In the genomic region with DNA sequence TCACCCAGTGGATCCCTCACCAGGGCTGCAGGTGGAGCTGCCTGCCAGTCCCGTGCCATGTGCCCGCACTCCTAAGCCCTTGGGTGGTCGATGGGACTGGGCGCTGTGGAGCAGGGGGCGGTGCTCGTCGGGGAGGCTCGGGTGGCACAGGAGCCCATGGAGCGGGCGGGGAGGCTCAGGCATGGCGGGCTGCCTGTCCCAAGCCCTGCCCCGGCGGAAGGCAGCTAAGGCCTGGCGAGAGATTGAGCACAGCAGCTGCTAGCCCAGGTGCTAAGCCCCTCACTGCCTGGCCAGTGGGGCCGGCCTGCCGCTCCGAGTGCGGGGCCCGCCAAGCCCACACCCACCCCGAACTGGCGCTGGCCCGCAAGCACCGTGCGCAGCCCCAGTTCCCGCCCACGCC, we compare ENCODE assay signal across 29 cellular contexts. TPM values are rescaled to one million over a fixed set of nuclear protein-coding genes. Genes with fewer than 3 reads are reported as not detected.
A peak's percentile ranks its signal among the peaks of the same experiment; 100 is the strongest.
DNase-seq lines count a peak whose midpoint lies in the region; ATAC-seq lines count a peak whose summit lies in the region.
"Had no signal": no experiment of that assay in that cellular context is flagged by ENCODE, and none has a peak within 500 bp of the region (broad histone marks: within the 10 kb centered on the region; RNA-seq: fewer than 3 reads in every experiment).

No MANE protein-coding gene starts in this region.

- H3K27me3 ChIP-seq in right cardiac atrium (ENCODE audit: control insufficient read depth, insufficient read depth) = no peaks in the 10 kb centered on the region
- no peaks in the 10 kb centered on the region for H3K27me3 ChIP-seq in neuronal stem cell (ENCODE audit: control insufficient read depth in 3 of 3, insufficient read depth in 3 of 3, low read depth in 1 of 3, low read length in 3 of 3)
- H3K27me3 ChIP-seq: BE2C; BLaER1; BLaER1 treated with 17β-estradiol and CSF1 and Interleukin-3, amounts not matched to agents 10 nM and 100 nM had no signal

- no peak overlapping the region for H2BK12ac ChIP-seq in neuronal stem cell (ENCODE audit: low read length)

- H4K8ac ChIP-seq in neuronal stem cell (ENCODE audit: low read depth, low read length) = no peak overlapping the region

- no peak overlapping the region for H3K4me2 ChIP-seq in neuronal stem cell (ENCODE audit: insufficient read depth, low read length, poor library complexity, severe bottlenecking)
- H3K4me2 ChIP-seq: A549; BLaER1; BLaER1 treated with 17β-estradiol and CSF1 and Interleukin-3, amounts not matched to agents 10 nM and 100 nM had no signal

- H3K18ac ChIP-seq in neuronal stem cell (ENCODE audit: low read length) = no peak overlapping the region

- H3K27ac ChIP-seq in right cardiac atrium (ENCODE audit: low read length) (no peak overlapping the region), neuronal stem cell (replicated peaks; ENCODE audit: low read length) (no peak overlapping the region)
- H3K27ac ChIP-seq: 22Rv1; A549; BLaER1; BLaER1 treated with 17β-estradiol and CSF1 and Interleukin-3, amounts not matched to agents 10 nM and 100 nM; C4-2B had no signal

- no peak for ATAC-seq in right cardiac atrium
- no peak for ATAC-seq in left ventricle myocardium superior
- ATAC-seq: A549; CD8-positive, alpha-beta T cell had no signal

- no peak overlapping the region for H2BK15ac ChIP-seq in neuronal stem cell (ENCODE audit: low read length)

- H2BK5ac ChIP-seq in neuronal stem cell (ENCODE audit: low read length) = no peak overlapping the region

- H3K79me1 ChIP-seq in neuronal stem cell (ENCODE audit: low read depth, low read length) = no peaks in the 10 kb centered on the region

- intact Hi-C loops in right cardiac atrium (cut with DNase I) (no loop called here), left ventricle myocardium superior (cut with micrococcal nuclease) (no loop called here)

- no peak overlapping the region for H3K4me3 ChIP-seq in right cardiac atrium (ENCODE audit: low read length)
- H3K4me3 ChIP-seq in neuronal stem cell (ENCODE audit: low read length in 2 of 2) = no peak overlapping the region
- H3K4me3 ChIP-seq: A549; BLaER1; BLaER1 treated with 17β-estradiol and CSF1 and Interleukin-3, amounts not matched to agents 10 nM and 100 nM had no signal

- no peak overlapping the region for H3K14ac ChIP-seq in neuronal stem cell (ENCODE audit: low read length)

- no peaks in the 10 kb centered on the region for H3K4me1 ChIP-seq in right cardiac atrium (ENCODE audit: control insufficient read depth, insufficient read depth, low read length)
- H3K4me1 ChIP-seq in neuronal stem cell (ENCODE audit: control insufficient read depth in 2 of 2, insufficient read depth in 1 of 2, low read depth in 1 of 2, low read length in 2 of 2) = peaks cover 5 to 7% of the 10 kb centered on the region in 2 donors
- H3K4me1 ChIP-seq: A549, BE2C, Caco-2 had no signal

- 94% methylated on average over 26 of the region's 26 CpGs for WGBS in right cardiac atrium
- no CpG with 5 or more reads among the region's 26 CpGs for WGBS in neuronal stem cell (ENCODE audit: extremely low coverage in 2 of 2, insufficient read length in 2 of 2, insufficient replicate concordance in 1 of 2), 2 donors

- no peak overlapping the region for H3K23ac ChIP-seq in neuronal stem cell (ENCODE audit: low read depth, low read length, poor library complexity)

- no peak overlapping the region for H2BK120ac ChIP-seq in neuronal stem cell (ENCODE audit: low read depth, low read length)

- H3K36me3 ChIP-seq in neuronal stem cell (replicated peaks in 1 of 2; ENCODE audit: control insufficient read depth in 2 of 2, insufficient read depth in 2 of 2, low read length in 2 of 2) = no peaks in the 10 kb centered on the region
- H3K36me3 ChIP-seq: BE2C; BLaER1; BLaER1 treated with 17β-estradiol and CSF1 and Interleukin-3, amounts not matched to agents 10 nM and 100 nM had no signal

- peak overlapping the region; percentile 3 for H3K9ac ChIP-seq in neuronal stem cell (ENCODE audit: low read depth, low read length, poor library complexity)
- H3K9ac ChIP-seq: BLaER1; BLaER1 treated with 17β-estradiol and CSF1 and Interleukin-3, amounts not matched to agents 10 nM and 100 nM had no signal

- H2AK5ac ChIP-seq in neuronal stem cell (ENCODE audit: low read depth, low read length) = no peak overlapping the region

- H3K9me3 ChIP-seq in right cardiac atrium (ENCODE audit: control insufficient read depth, low read length) (no peaks in the 10 kb centered on the region), neuronal stem cell (replicated peaks in 1 of 2; ENCODE audit: control insufficient read depth in 2 of 2, insufficient read depth in 1 of 2, low read depth in 1 of 2, low read length in 2 of 2) (peaks cover 0 to under 1% of the 10 kb centered on the region in 2 donors)
- H3K9me3 ChIP-seq: A549, BE2C, Caco-2 had no signal

- no peak overlapping the region for H3K4ac ChIP-seq in neuronal stem cell (ENCODE audit: low read length)

- no peak overlapping the region for H4K91ac ChIP-seq in neuronal stem cell (ENCODE audit: low read depth, low read length, poor library complexity)

- peak in 2 of 3 donors; percentile 40 to 58 for DNase-seq in right cardiac atrium
- DNase-seq in left ventricle myocardium superior = no peak
- DNase-seq in neuronal stem cell (ENCODE audit: low spot score) = no peak
- DNase-seq in NCI-H526 treated with DMSO at 0.1 percent for 48 hours (lab: John Stamatoyannopoulos, UW) = no peak
- DNase-seq: 8988T; ACHN; AML-193; BE2C; C1 segment of cervical spinal cord; Caco-2; Calu3; CD4-positive, alpha-beta memory T cell; CD4-positive, alpha-beta T cell; CD4-positive, CD25-positive, alpha-beta regulatory T cell; CD8-positive, alpha-beta memory T cell; CD8-positive, alpha-beta T cell; COR-L47; DMS 273 treated with DMSO at 0.1 percent for 48 hours; DMS153; DMS53; DMS79; DMS79 treated with DMSO at 0.1 percent for 48 hours; DND-41; EL had no signal

- H2AFZ ChIP-seq in neuronal stem cell (ENCODE audit: low read length) = no peak overlapping the region

RNA-seq across cellular contexts. Expression of a gene that starts 16.8 kb away (rescaled TPM):
- total RNA-seq in right cardiac atrium = 10 to 100 TPM; 24.5 to 45.1 (median 27.5) TPM
- 19.8 TPM for polyA plus RNA-seq in right cardiac atrium
- total RNA-seq in left ventricle myocardium superior = 20.3 TPM
- polyA plus RNA-seq in neuronal stem cell (2013, experiment 1 of 2) = 4.5 TPM
- 4.6 TPM for polyA plus RNA-seq in neuronal stem cell (2013, experiment 2 of 2)

RNA-seq across cellular contexts. Expression of a gene that starts 21.3 kb away (rescaled TPM):
- total RNA-seq in right cardiac atrium (100 to 1,000 TPM in 1 of 4 donors, 10 to 100 TPM in 3; 44.5 to 108 (median 71.6) TPM), left ventricle myocardium superior (82.4 TPM)
- 42.1 TPM for polyA plus RNA-seq in right cardiac atrium
- 36.9 TPM for polyA plus RNA-seq in neuronal stem cell (2013, experiment 1 of 2)
- 36.7 TPM for polyA plus RNA-seq in neuronal stem cell (2013, experiment 2 of 2)

Comparison
In these comparisons a context has a peak if more than half of its experiments do, and no peak if none do; other contexts are left out.
1. DNase-seq: peak in right cardiac atrium (2 of 3); none in left ventricle myocardium superior (single experiment), neuronal stem cell (single experiment) and NCI-H526 treated with DMSO at 0.1 percent for 48 hours (single experiment).